In genomic region chr15:40367673-40368611, GRCh38 we compare ENCODE assay signal across 8 cellular contexts.
A peak's percentile ranks its signal among the peaks of the same experiment; 100 is the strongest.
DNase-seq lines count a peak whose midpoint lies in the region; ATAC-seq and TF ChIP-seq lines count a peak whose summit lies in the region.

No MANE protein-coding gene starts in this region.

- no peaks in the 10 kb centered on the region for H3K9me3 ChIP-seq in neutrophil

- H3K4me1 ChIP-seq in neutrophil (ENCODE audit: control insufficient read depth in 1 of 2, insufficient read depth in 1 of 2, low read depth in 1 of 2, low read length in 1 of 2) = peaks cover 23 to 26% of the 10 kb centered on the region in 2 experiments

- peak; percentile 79 for ATAC-seq in GM19455 (IDR thresholded peaks at IDR 0.05; ENCODE audit: unreplicated experiment)

- peaks cover 4% of the 10 kb centered on the region for H3K36me3 ChIP-seq in neutrophil

- H3K27me3 ChIP-seq in neutrophil = no peaks in the 10 kb centered on the region

- peak; percentile 83 for DNase-seq in HPDE6-E6E7 (ENCODE audit: extremely low spot score)
- DNase-seq in RWPE1 (ENCODE audit: low spot score) = peak; percentile 80
- DNase-seq in activated effector memory CD4-positive, alpha-beta T cell treated with anti-CD3 and anti-CD28 coated beads, Interleukin-2, amount 50 U/mL, for 16 hours = peak; percentile 95
- peak; percentile 74 for DNase-seq in foreskin melanocyte
- peak; percentile 64 for DNase-seq in stromal cell of bone marrow (ENCODE audit: low read depth)

- CTCF ChIA-PET in RWPE1 (lab: Yijun Ruan, JAX) = interaction anchor here (0.5 to 5.9 kb wide), 35 partner anchors 10 to 299 kb away, joined by 3 to 112 read pairs (median 4); partner anchors contain the start of genes CCDC9B, DISP2, KNSTRN and PHGR1

- H3K4me3 ChIP-seq in neutrophil (ENCODE audit: low read depth in 1 of 2, low read length in 1 of 2) = peak overlapping the region; percentile 74 to 83

- POLR2A ChIA-PET in RWPE1 (lab: Yijun Ruan, JAX; ENCODE audit: low non-redundant PET) = no interaction called here

- peak overlapping the region; percentile 73 for H3K27ac ChIP-seq in C4-2B
- H3K27ac ChIP-seq in RWPE1 = peak overlapping the region; percentile 40
- peak overlapping the region; percentile 84 for H3K27ac ChIP-seq in neutrophil

- TF ChIP-seq CTCF in C4-2B (conservative IDR thresholded peaks at IDR 0.05) = peak; percentile 97
- peak; percentile 100 for TF ChIP-seq CTCF in RWPE1 (conservative IDR thresholded peaks at IDR 0.05; ENCODE audit: low read depth)
- peak; percentile 97 for TF ChIP-seq CTCF in neutrophil (IDR thresholded peaks at IDR 0.05)

Comparison
In these comparisons a context has a peak if more than half of its experiments do, and no peak if none do; other contexts are left out.
1. Peak in every context shown above with its lines: DNase-seq, ATAC-seq, H3K4me3 ChIP-seq and H3K27ac ChIP-seq.